ENCODE assay signal across 8 cellular contexts in the genomic region with DNA sequence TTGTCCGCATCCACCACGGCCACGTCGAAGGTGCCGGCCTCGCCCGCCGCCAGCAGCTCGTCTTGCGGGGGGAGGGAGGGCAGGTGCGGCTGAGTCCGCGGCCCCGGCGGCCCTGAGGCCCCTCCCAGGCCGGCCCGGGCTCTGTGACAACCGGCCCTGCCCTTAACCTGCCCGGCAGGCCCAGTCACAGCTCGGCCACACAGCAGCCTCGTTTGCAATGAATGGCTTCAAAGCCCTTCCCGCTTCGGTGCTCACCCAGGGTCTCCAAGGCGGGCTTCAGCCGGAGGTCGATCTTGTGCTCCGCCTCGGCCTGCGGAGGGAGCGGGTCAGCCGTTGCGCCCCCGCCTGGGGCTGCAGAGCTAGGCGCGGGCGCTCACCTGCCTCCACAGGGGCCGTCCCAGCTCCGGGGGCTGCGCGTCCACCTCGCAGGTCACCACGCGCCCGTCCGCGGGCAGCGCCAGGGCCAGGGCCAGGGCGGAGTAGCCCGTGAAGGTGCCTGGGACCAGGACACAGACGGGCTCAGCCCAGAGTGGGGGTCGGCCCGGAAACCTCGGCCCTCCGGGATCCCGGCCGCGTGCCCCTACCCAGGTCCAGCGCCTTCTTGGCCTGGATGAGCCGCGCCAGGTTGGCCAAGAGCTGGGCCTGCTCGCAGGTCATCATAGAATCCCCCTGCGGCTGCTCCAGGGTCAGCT.
DNase-seq lines count a peak whose midpoint lies in the region; ATAC-seq and TF ChIP-seq lines count a peak whose summit lies in the region.

No MANE protein-coding gene starts in this region.

- peak; percentile 71 for DNase-seq in NB4 (ENCODE audit: low read depth)
- no peak for DNase-seq in astrocyte of the cerebellum (ENCODE audit: low read depth)
- DNase-seq in stimulated activated CD4-positive, alpha-beta T cell treated with anti-CD3 and anti-CD28 coated beads, TNF-alpha, amount 100 ng/mL, for 4 hours (ENCODE audit: low read depth in 3 of 3): peak in 2 of 3 experiments; percentile 18 to 23
- no peak for DNase-seq in SIG-M5 (lab: John Stamatoyannopoulos, UW)
- no peak for DNase-seq in hippocampal formation (lab: John Stamatoyannopoulos, UW)

- H3K36me3 ChIP-seq in DOHH2 (ENCODE audit: control insufficient read depth, low read length): peaks cover 41% of the 10 kb centered on the region
- H3K36me3 ChIP-seq in iPS-20b (ENCODE audit: insufficient read depth, low read depth, low read length): peaks cover 37% of the 10 kb centered on the region

- peak; percentile 8 for ATAC-seq in GM21723 (IDR thresholded peaks at IDR 0.05; ENCODE audit: unreplicated experiment)

- no peaks in the 10 kb centered on the region for H4K20me1 ChIP-seq in DOHH2 (ENCODE audit: control insufficient read depth, insufficient read depth, low read depth, low read length)

- H3K4me1 ChIP-seq in DOHH2 (ENCODE audit: control insufficient read depth, low read length): peaks cover 29% of the 10 kb centered on the region
- H3K4me1 ChIP-seq in iPS-20b (ENCODE audit: insufficient read depth, low read length): peaks cover 5% of the 10 kb centered on the region; the same call in 1 of the 2 replicates

- H3F3A ChIP-seq in DOHH2 (ENCODE audit: control insufficient read depth, insufficient read depth): peaks cover 25% of the 10 kb centered on the region

- TF ChIP-seq POLR2A in NB4 (IDR thresholded peaks at IDR 0.05; ENCODE audit: extremely low read depth, insufficient read length): peak; percentile 5

- peak overlapping the region; percentile 51; the same call in 1 of the 2 replicates for H3K9ac ChIP-seq in iPS-20b (ENCODE audit: low read depth, low read length)

- in situ Hi-C loops in astrocyte of the cerebellum (cut with HindIII; ENCODE audit: low sequenced_read_pairs): no loop called here

- no peaks in the 10 kb centered on the region for H3K9me2 ChIP-seq in DOHH2 (replicated peaks; ENCODE audit: control insufficient read depth, low read length)

- peak overlapping the region; percentile 99 for H3K4me2 ChIP-seq in DOHH2 (ENCODE audit: low read length)

- peak overlapping the region; percentile 84 for H3K4me3 ChIP-seq in DOHH2 (ENCODE audit: low read length)
- peak overlapping the region; percentile 68 for H3K4me3 ChIP-seq in NB4 (ENCODE audit: low read depth, low read length)
- peak overlapping the region; percentile 57 for H3K4me3 ChIP-seq in astrocyte of the cerebellum (ENCODE audit: low read depth, low read length)
- peak overlapping the region; percentile 78 for H3K4me3 ChIP-seq in iPS-20b (ENCODE audit: low read length)

- H3K27ac ChIP-seq in DOHH2 (ENCODE audit: low read depth, low read length) (peak overlapping the region; percentile 76), iPS-20b (ENCODE audit: low read length) (no peak overlapping the region)

- peaks cover 42% of the 10 kb centered on the region for H3K79me2 ChIP-seq in DOHH2 (ENCODE audit: control insufficient read depth, low read length)

- TF ChIP-seq CTCF in DOHH2 (IDR thresholded peaks at IDR 0.05; ENCODE audit: low read depth, low read length, poor library complexity, severe bottlenecking) (peak; percentile 53), NB4 (IDR thresholded peaks at IDR 0.05; ENCODE audit: low read depth, low read length) (no peak), astrocyte of the cerebellum (IDR thresholded peaks at IDR 0.05; ENCODE audit: low read depth, low read length, missing control alignments) (no peak)

- no peaks in the 10 kb centered on the region for H3K9me3 ChIP-seq in DOHH2 (ENCODE audit: control insufficient read depth, insufficient read depth, low read length)
- no peaks in the 10 kb centered on the region for H3K9me3 ChIP-seq in iPS-20b (ENCODE audit: insufficient read depth, low read depth, low read length)

- no peaks in the 10 kb centered on the region for H3K27me3 ChIP-seq in DOHH2 (ENCODE audit: control insufficient read depth, low read length)
- no peaks in the 10 kb centered on the region for H3K27me3 ChIP-seq in iPS-20b (ENCODE audit: insufficient read depth, low read length)

Comparison
In these comparisons a context has a peak if more than half of its experiments do, and no peak if none do; other contexts are left out.
1. DNase-seq: peak in NB4 (single experiment) and stimulated activated CD4-positive, alpha-beta T cell treated with anti-CD3 and anti-CD28 coated beads, TNF-alpha, amount 100 ng/mL, for 4 hours (2 of 3); none in astrocyte of the cerebellum (single experiment), SIG-M5 (single experiment) and hippocampal formation (0 of 2).
2. Peak in every context shown above with its lines, with median percentiles within 50 percentile points of each other: H3K4me3 ChIP-seq.